ENCODE assay signal across 18 cellular contexts in the genomic region with DNA sequence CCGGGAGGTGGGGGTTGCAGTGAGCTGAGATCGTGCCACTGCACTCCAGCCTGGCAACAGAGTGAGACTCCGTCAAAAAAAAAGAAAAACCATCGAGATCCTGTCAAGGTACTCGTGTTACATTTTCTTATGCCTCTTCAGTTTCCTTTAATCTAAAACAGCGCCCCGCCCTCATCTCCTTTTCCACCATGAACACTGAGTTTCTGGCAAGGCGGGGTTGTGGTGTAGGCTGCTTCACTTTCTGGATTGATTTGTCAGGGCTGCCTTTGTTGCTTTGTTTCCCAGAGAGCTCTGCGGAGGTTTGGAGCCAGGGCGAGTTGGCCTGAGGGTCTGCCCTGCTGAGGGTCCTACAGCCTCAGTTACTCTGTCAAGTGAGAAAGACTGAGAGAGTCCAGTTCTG. TPM values are rescaled to one million over a fixed set of nuclear protein-coding genes. Genes with fewer than 3 reads are reported as not detected.
DNase-seq lines count a peak whose midpoint lies in the region; ATAC-seq and TF ChIP-seq lines count a peak whose summit lies in the region.
"Had no signal": no experiment of that assay in that cellular context is flagged by ENCODE, and none has a peak within 500 bp of the region (broad histone marks: within the 10 kb centered on the region; RNA-seq: fewer than 3 reads in every experiment).

No MANE protein-coding gene starts in this region.

- DNase-seq in T-helper 1 cell: no peak
- no peak for DNase-seq in activated CD4-positive, alpha-beta memory T cell treated with anti-CD3 and anti-CD28 coated beads, Interleukin-2, amount 10 ng/mL, durations not matched to agents 7 days and 5 days
- DNase-seq in neural crest cell (ENCODE audit: low read depth, low spot score): no peak
- no peak for DNase-seq in mesothelial cell of epicardium (ENCODE audit: low spot score in 2 of 2, unreplicated experiment in 2 of 2)
- no peak for DNase-seq in SIG-M5 (lab: John Stamatoyannopoulos, UW)
- DNase-seq: activated naive CD8-positive, alpha-beta T cell treated with anti-CD3 and anti-CD28 coated beads, Interleukin-2, amount 10 ng/mL, durations not matched to agents 7 days and 5 days; DMS153; heart right ventricle; islet precursor cell; NCI-H1930; NCI-H524; OCI-M1; SK-N-SH had no signal

- peaks cover 96% of the 10 kb centered on the region for H3K79me2 ChIP-seq in DOHH2 (ENCODE audit: control insufficient read depth, low read length)

- POLR2A ChIA-PET in activated CD4-positive, alpha-beta memory T cell treated with anti-CD3 and anti-CD28 coated beads, Interleukin-2, amount 10 ng/mL, durations not matched to agents 7 days and 5 days (lab: Charles Lee): interaction anchor here (4.0 kb wide), 1 partner anchor 8 kb away, joined by 26 read pairs; the partner anchor contains the start of gene ITPR3

- peaks cover 20% of the 10 kb centered on the region for H4K20me1 ChIP-seq in DOHH2 (ENCODE audit: control insufficient read depth, insufficient read depth, low read depth, low read length)

- CTCF ChIA-PET in activated CD4-positive, alpha-beta memory T cell treated with anti-CD3 and anti-CD28 coated beads, Interleukin-2, amount 10 ng/mL, durations not matched to agents 7 days and 5 days (lab: Charles Lee): interaction anchor here (0.6 to 2.1 kb wide), 4 partner anchors 9 to 22 kb away, joined by 3 to 6 read pairs (median 4); partner anchors contain the start of gene ITPR3

- H3K9me3 ChIP-seq in DOHH2 (ENCODE audit: control insufficient read depth, insufficient read depth, low read length): no peaks in the 10 kb centered on the region
- H3K9me3 ChIP-seq: BLaER1 treated with 17β-estradiol and CSF1 and Interleukin-3, amounts not matched to agents 10 nM and 100 nM; heart right ventricle; SK-N-SH had no signal

- no peaks in the 10 kb centered on the region for H3K9me2 ChIP-seq in DOHH2 (replicated peaks; ENCODE audit: control insufficient read depth, low read length)
- H3K9me2 ChIP-seq: SK-N-SH had no signal

- H3K27ac Mint-ChIP-seq in T-helper 1 cell treated with Interleukin-12 subunit alpha and Interleukin-12 subunit beta and Interleukin-4 antibody, amounts not matched to agents 30 μg/mL and 1 μg/mL, for 36 hours: peak overlapping the region; percentile 29
- H3K27ac Mint-ChIP-seq in activated CD4-positive, alpha-beta memory T cell treated with anti-CD3 and anti-CD28 coated beads, Interleukin-2, amount 10 ng/mL, durations not matched to agents 7 days and 5 days: peak overlapping the region; percentile 4
- no peak overlapping the region for H3K27ac Mint-ChIP-seq in neural crest cell (ENCODE audit: unreplicated experiment)
- H3K27ac Mint-ChIP-seq in mesothelial cell of epicardium: no peak overlapping the region

- no peak overlapping the region for H3K4me3 ChIP-seq in DOHH2 (ENCODE audit: low read length)
- H3K4me3 ChIP-seq: BLaER1 treated with 17β-estradiol and CSF1 and Interleukin-3, amounts not matched to agents 10 nM and 100 nM; heart right ventricle had no signal

- peaks cover 80% of the 10 kb centered on the region for H3K36me3 ChIP-seq in DOHH2 (ENCODE audit: control insufficient read depth, low read length)

- no peaks in the 10 kb centered on the region for H3K9me3 Mint-ChIP-seq in T-helper 1 cell treated with Interleukin-12 subunit alpha and Interleukin-12 subunit beta and Interleukin-4 antibody, amounts not matched to agents 30 μg/mL and 1 μg/mL, for 36 hours
- no peaks in the 10 kb centered on the region for H3K9me3 Mint-ChIP-seq in activated CD4-positive, alpha-beta memory T cell treated with anti-CD3 and anti-CD28 coated beads, Interleukin-2, amount 10 ng/mL, durations not matched to agents 7 days and 5 days
- H3K9me3 Mint-ChIP-seq in neural crest cell: no peaks in the 10 kb centered on the region
- H3K9me3 Mint-ChIP-seq in mesothelial cell of epicardium: no peaks in the 10 kb centered on the region
- H3K9me3 Mint-ChIP-seq: activated naive CD8-positive, alpha-beta T cell treated with anti-CD3 and anti-CD28 coated beads, Interleukin-2, amount 10 ng/mL, durations not matched to agents 7 days and 5 days; stimulated activated effector memory CD8-positive, alpha-beta T cell treated with anti-CD3 and anti-CD28 coated beads, Interleukin-12 subunit alpha, Interleukin-12 subunit beta, amount 100 ng/mL, for 72 hours had no signal

- H3K27me3 Mint-ChIP-seq in T-helper 1 cell treated with Interleukin-12 subunit alpha and Interleukin-12 subunit beta and Interleukin-4 antibody, amounts not matched to agents 30 μg/mL and 1 μg/mL, for 36 hours (ENCODE audit: low read depth): peaks cover 3% of the 10 kb centered on the region
- no peaks in the 10 kb centered on the region for H3K27me3 Mint-ChIP-seq in activated CD4-positive, alpha-beta memory T cell treated with anti-CD3 and anti-CD28 coated beads, Interleukin-2, amount 10 ng/mL, durations not matched to agents 7 days and 5 days
- peaks cover 24% of the 10 kb centered on the region for H3K27me3 Mint-ChIP-seq in neural crest cell (ENCODE audit: low read depth)
- peaks cover 25% of the 10 kb centered on the region for H3K27me3 Mint-ChIP-seq in mesothelial cell of epicardium (ENCODE audit: low read depth)
- H3K27me3 Mint-ChIP-seq: activated naive CD8-positive, alpha-beta T cell treated with anti-CD3 and anti-CD28 coated beads, Interleukin-2, amount 10 ng/mL, durations not matched to agents 7 days and 5 days had no signal

- no peak for TF ChIP-seq CTCF in DOHH2 (IDR thresholded peaks at IDR 0.05; ENCODE audit: low read depth, low read length, poor library complexity, severe bottlenecking)
- TF ChIP-seq CTCF in neural crest cell (conservative IDR thresholded peaks at IDR 0.05): no peak
- no peak for TF ChIP-seq CTCF in mesothelial cell of epicardium (IDR thresholded peaks at IDR 0.05; ENCODE audit: unreplicated experiment)

- H3K4me3 Mint-ChIP-seq in T-helper 1 cell treated with Interleukin-12 subunit alpha and Interleukin-12 subunit beta and Interleukin-4 antibody, amounts not matched to agents 30 μg/mL and 1 μg/mL, for 36 hours: no peak overlapping the region
- no peak overlapping the region for H3K4me3 Mint-ChIP-seq in activated CD4-positive, alpha-beta memory T cell treated with anti-CD3 and anti-CD28 coated beads, Interleukin-2, amount 10 ng/mL, durations not matched to agents 7 days and 5 days
- H3K4me3 Mint-ChIP-seq in neural crest cell (peak overlapping the region; percentile 12), mesothelial cell of epicardium (no peak overlapping the region)
- H3K4me3 Mint-ChIP-seq: activated naive CD8-positive, alpha-beta T cell treated with anti-CD3 and anti-CD28 coated beads, Interleukin-2, amount 10 ng/mL, durations not matched to agents 7 days and 5 days; stimulated activated effector memory CD8-positive, alpha-beta T cell treated with anti-CD3 and anti-CD28 coated beads, Interleukin-12 subunit alpha, Interleukin-12 subunit beta, amount 100 ng/mL, for 72 hours had no signal

- H3F3A ChIP-seq in DOHH2 (ENCODE audit: control insufficient read depth, insufficient read depth): peaks cover 10% of the 10 kb centered on the region; the same call in 1 of the 2 replicates

- H3K36me3 Mint-ChIP-seq in T-helper 1 cell treated with Interleukin-12 subunit alpha and Interleukin-12 subunit beta and Interleukin-4 antibody, amounts not matched to agents 30 μg/mL and 1 μg/mL, for 36 hours (ENCODE audit: low read depth): peaks cover 15% of the 10 kb centered on the region
- H3K36me3 Mint-ChIP-seq in activated CD4-positive, alpha-beta memory T cell treated with anti-CD3 and anti-CD28 coated beads, Interleukin-2, amount 10 ng/mL, durations not matched to agents 7 days and 5 days (ENCODE audit: low read depth): peaks cover 35% of the 10 kb centered on the region
- no peaks in the 10 kb centered on the region for H3K36me3 Mint-ChIP-seq in neural crest cell (ENCODE audit: low read depth)
- H3K36me3 Mint-ChIP-seq in mesothelial cell of epicardium: no peaks in the 10 kb centered on the region

- H3K4me1 Mint-ChIP-seq in T-helper 1 cell treated with Interleukin-12 subunit alpha and Interleukin-12 subunit beta and Interleukin-4 antibody, amounts not matched to agents 30 μg/mL and 1 μg/mL, for 36 hours (ENCODE audit: low read depth): peaks cover 34% of the 10 kb centered on the region
- H3K4me1 Mint-ChIP-seq in activated CD4-positive, alpha-beta memory T cell treated with anti-CD3 and anti-CD28 coated beads, Interleukin-2, amount 10 ng/mL, durations not matched to agents 7 days and 5 days: peaks cover 62% of the 10 kb centered on the region
- H3K4me1 Mint-ChIP-seq in neural crest cell (peaks cover 24% of the 10 kb centered on the region), mesothelial cell of epicardium (peaks cover 17% of the 10 kb centered on the region)

- H3K4me2 ChIP-seq in DOHH2 (ENCODE audit: low read length): no peak overlapping the region
- H3K4me2 ChIP-seq: BLaER1 treated with 17β-estradiol and CSF1 and Interleukin-3, amounts not matched to agents 10 nM and 100 nM; SK-N-SH had no signal

- H3K27me3 ChIP-seq in DOHH2 (ENCODE audit: control insufficient read depth, low read length): no peaks in the 10 kb centered on the region

- no peak for ATAC-seq in GM21619 (IDR thresholded peaks at IDR 0.05; ENCODE audit: unreplicated experiment)
- ATAC-seq: heart right ventricle; stimulated activated effector memory CD8-positive, alpha-beta T cell treated with anti-CD3 and anti-CD28 coated beads, Interleukin-12 subunit alpha, Interleukin-12 subunit beta, amount 100 ng/mL, for 72 hours had no signal

- H3K27ac ChIP-seq in DOHH2 (ENCODE audit: low read depth, low read length): peak overlapping the region; percentile 14; the same call in 1 of the 2 replicates
- H3K27ac ChIP-seq: BLaER1 treated with 17β-estradiol and CSF1 and Interleukin-3, amounts not matched to agents 10 nM and 100 nM; heart right ventricle had no signal

- H3K4me1 ChIP-seq in DOHH2 (ENCODE audit: control insufficient read depth, low read length): peaks cover 93% of the 10 kb centered on the region

RNA-seq across cellular contexts. Expression of gene ITPR3, which starts 8.9 kb away (rescaled TPM):
- 10 to 100 TPM; 54.2 to 55.1 TPM for total RNA-seq in activated CD4-positive, alpha-beta memory T cell treated with anti-CD3 and anti-CD28 coated beads, Interleukin-2, amount 10 ng/mL, durations not matched to agents 7 days and 5 days
- total RNA-seq in neural crest cell (16.0 TPM in 2 replicates), mesothelial cell of epicardium (6.3 to 6.4 TPM (median 6.4 TPM) in 3 replicates)

RNA-seq across cellular contexts. Expression of gene BAK1, which starts 49.9 kb away (rescaled TPM):
- total RNA-seq in activated CD4-positive, alpha-beta memory T cell treated with anti-CD3 and anti-CD28 coated beads, Interleukin-2, amount 10 ng/mL, durations not matched to agents 7 days and 5 days: 100 to 1,000 TPM in 1 of 2 experiments, 10 to 100 TPM in 1; 97.9 to 100 TPM
- total RNA-seq in neural crest cell (29.9 and 32.9 TPM in 2 replicates), mesothelial cell of epicardium (14.0 to 15.1 TPM (median 15.0 TPM) in 3 replicates)

Comparison
In these comparisons a context has a peak if more than half of its experiments do, and no peak if none do; other contexts are left out.
1. H3K27ac Mint-ChIP-seq: peak in T-helper 1 cell treated with Interleukin-12 subunit alpha and Interleukin-12 subunit beta and Interleukin-4 antibody, amounts not matched to agents 30 μg/mL and 1 μg/mL, for 36 hours (single experiment) and activated CD4-positive, alpha-beta memory T cell treated with anti-CD3 and anti-CD28 coated beads, Interleukin-2, amount 10 ng/mL, durations not matched to agents 7 days and 5 days (single experiment); none in neural crest cell (single experiment) and mesothelial cell of epicardium (single experiment).